3 cellular contexts compared by ENCODE assay signal in genomic region chr17:67881083-67881482, GRCh38.
TF ChIP-seq lines count a peak whose summit lies in the region.

No MANE protein-coding gene starts in this region.

TF ChIP-seq in liver, 16 proteins besides CTCF, POLR2A, EP300 and RAD21:
- TF ChIP-seq NR2F2 (IDR thresholded peaks at IDR 0.05): no peak
- TF ChIP-seq YY1 (IDR thresholded peaks at IDR 0.05): no peak
- peak in 1 of 2 donors; percentile 5 for TF ChIP-seq RXRA (IDR thresholded peaks at IDR 0.05)
- TF ChIP-seq FOXA1 (IDR thresholded peaks at IDR 0.05): no peak
- TF ChIP-seq HNF4A (conservative IDR thresholded peaks at IDR 0.05): peak; percentile 13 to 28
- no peak for TF ChIP-seq TAF1 (conservative IDR thresholded peaks at IDR 0.05)
TF ChIP-seq in liver: peak in this region for 2.

TF ChIP-seq in HepG2, 621 proteins besides CTCF, POLR2A, EP300 and RAD21 (continues in another document):
- no peak for TF ChIP-seq MNT (IDR thresholded peaks at IDR 0.05)
- no peak for TF ChIP-seq HNF1A (IDR thresholded peaks at IDR 0.05; ENCODE audit: low read depth)
- TF ChIP-seq HNF1A (CRISPR knock-in tag; IDR thresholded peaks at IDR 0.05; ENCODE audit: borderline replicate concordance): no peak
- no peak for TF ChIP-seq KDM3A (CRISPR knock-in tag; IDR thresholded peaks at IDR 0.05; ENCODE audit: low read depth)
- TF ChIP-seq KLF15 (CRISPR knock-in tag; IDR thresholded peaks at IDR 0.05; ENCODE audit: borderline replicate concordance): no peak
- no peak for TF ChIP-seq HNF4A (CRISPR knock-in tag; IDR thresholded peaks at IDR 0.05)
- no peak for TF ChIP-seq ZNF570 (CRISPR knock-in tag; IDR thresholded peaks at IDR 0.05; ENCODE audit: borderline replicate concordance)
- TF ChIP-seq MIXL1 (CRISPR knock-in tag; IDR thresholded peaks at IDR 0.05): no peak
- no peak for TF ChIP-seq CHD2 (IDR thresholded peaks at IDR 0.05; ENCODE audit: low read depth, low read length)
- no peak for TF ChIP-seq IKZF5 (CRISPR knock-in tag; IDR thresholded peaks at IDR 0.05)
- no peak for TF ChIP-seq SRY (CRISPR knock-in tag; IDR thresholded peaks at IDR 0.05)
- no peak for TF ChIP-seq HOXA3 (CRISPR knock-in tag; IDR thresholded peaks at IDR 0.05)
- TF ChIP-seq KDM5A (IDR thresholded peaks at IDR 0.05; ENCODE audit: borderline replicate concordance, low read length): no peak
- no peak for TF ChIP-seq ZNF276 (CRISPR knock-in tag; IDR thresholded peaks at IDR 0.05; ENCODE audit: low read depth)
- TF ChIP-seq RFXANK (CRISPR knock-in tag; IDR thresholded peaks at IDR 0.05): no peak
- TF ChIP-seq ZSCAN30 (CRISPR knock-in tag; IDR thresholded peaks at IDR 0.05): no peak

TF ChIP-seq in endothelial cell of umbilical vein, 7 proteins besides CTCF, POLR2A, EP300 and RAD21:
- no peak for TF ChIP-seq EZH2 (IDR thresholded peaks at IDR 0.05; ENCODE audit: borderline replicate concordance, low read depth, low read length, severe bottlenecking)
- TF ChIP-seq MAX (IDR thresholded peaks at IDR 0.05; ENCODE audit: insufficient read depth, insufficient read length): no peak
- no peak for TF ChIP-seq JUN (IDR thresholded peaks at IDR 0.05; ENCODE audit: borderline replicate concordance, insufficient read depth, insufficient read length, low read depth)
- no peak for TF ChIP-seq GATA2 (IDR thresholded peaks at IDR 0.05; ENCODE audit: insufficient read depth, insufficient read length, low read depth, low read length)
- TF ChIP-seq MYC (IDR thresholded peaks at IDR 0.05; ENCODE audit: low read depth, low read length): no peak
- no peak for TF ChIP-seq POLR2AphosphoS5 (IDR thresholded peaks at IDR 0.05; ENCODE audit: insufficient read depth, low read depth, low read length)
- no peak for TF ChIP-seq FOS (IDR thresholded peaks at IDR 0.05; ENCODE audit: borderline replicate concordance, insufficient read depth, low read length)
